23 cellular contexts compared by ENCODE assay signal in the genomic region with DNA sequence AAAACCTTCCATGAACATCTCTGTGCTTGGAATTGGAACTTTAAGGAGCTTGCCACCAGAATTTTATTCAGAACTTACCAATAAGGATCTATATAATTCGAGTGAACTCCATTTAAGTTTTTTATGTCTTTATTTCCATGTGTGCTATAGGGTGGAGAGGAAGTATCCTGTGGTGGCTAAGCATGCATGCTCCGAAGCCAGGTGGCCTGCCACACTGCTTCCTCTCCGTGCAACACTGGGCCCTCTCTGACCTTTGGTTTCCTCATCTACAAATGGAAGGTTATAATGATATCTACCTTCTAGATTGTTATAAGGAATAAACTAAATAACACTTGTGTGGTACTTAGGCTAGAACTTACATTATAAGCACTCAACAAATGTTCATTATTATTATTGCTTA.
A peak's percentile ranks its signal among the peaks of the same experiment; 100 is the strongest.
DNase-seq lines count a peak whose midpoint lies in the region; ATAC-seq, FAIRE-seq and TF ChIP-seq lines count a peak whose summit lies in the region.
"Had no signal": no experiment of that assay in that cellular context is flagged by ENCODE, and none has a peak within 500 bp of the region (broad histone marks: within the 10 kb centered on the region; RNA-seq: fewer than 3 reads in every experiment).

No MANE protein-coding gene starts in this region.

- H3K27me3 ChIP-seq in DND-41 (ENCODE audit: insufficient read depth, low read length, poor library complexity) (no peaks in the 10 kb centered on the region), HL-60 (ENCODE audit: insufficient read depth, poor library complexity, severe bottlenecking) (no peaks in the 10 kb centered on the region), OCI-LY1 (ENCODE audit: insufficient read depth, low read length) (no peaks in the 10 kb centered on the region), endothelial cell of umbilical vein (ENCODE audit: control insufficient read depth in 2 of 2, insufficient read depth in 2 of 2, low read length in 2 of 2) (no peaks in the 10 kb centered on the region)
- H3K27me3 ChIP-seq: ascending aorta, neutrophil, tibial artery had no signal

- no peak for TF ChIP-seq POLR2A in endothelial cell of umbilical vein (IDR thresholded peaks at IDR 0.05; ENCODE audit: low read depth, low read length)

- DNase-seq in DND-41 (peak; percentile 86), HL-60 (ENCODE audit: low read depth in 1 of 2, low spot score in 1 of 2) (peak; percentile 29 to 89), endothelial cell of umbilical vein (ENCODE audit: low read depth, low spot score) (peak; percentile 6), occipital lobe (lab: John Stamatoyannopoulos, UW) (no peak), GM13976 (ENCODE audit: low spot score) (no peak)
- DNase-seq in activated T-cell treated with anti-CD3 and anti-CD28 coated beads, Interleukin-2, amount 50 U/mL, for 1 hour = no peak
- DNase-seq: activated CD4-positive, alpha-beta T cell treated with anti-CD3 and anti-CD28 coated beads for 4 hours; caudate nucleus; CD8-positive, alpha-beta T cell; DMS53; glutamatergic neuron; GM23248; HFFc6; kidney glomerular epithelial cell; NCI-H1436 treated with DMSO at 0.1 percent for 48 hours; NCI-H82; stimulated activated CD4-positive, alpha-beta T cell treated with anti-CD3 and anti-CD28 coated beads, Interleukin-2, amount 100 ng/mL, for 24 hours; stimulated activated naive CD4-positive, alpha-beta T cell; tibial artery had no signal

- no peaks in the 10 kb centered on the region; the same call in 1 of the 2 replicates for H3F3A ChIP-seq in OCI-LY1 (ENCODE audit: insufficient read depth, low read length)

- no peaks in the 10 kb centered on the region for H3K9me2 ChIP-seq in OCI-LY1 (ENCODE audit: low read depth, low read length)

- H3K4me2 ChIP-seq in DND-41 (ENCODE audit: insufficient read depth, low read length) (peak overlapping the region; percentile 57), OCI-LY1 (ENCODE audit: low read length) (peak overlapping the region; percentile 52), endothelial cell of umbilical vein (ENCODE audit: insufficient read depth, low read length) (no peak overlapping the region)

- intact Hi-C loops in endothelial cell of umbilical vein (cut with micrococcal nuclease) = loop anchor here (2.0 kb wide), 1 partner anchor 14 kb away; no protein-coding TSS in a partner anchor

- H4K20me1 ChIP-seq in DND-41 (ENCODE audit: insufficient read depth, low read length) (no peaks in the 10 kb centered on the region), OCI-LY1 (ENCODE audit: insufficient read depth, low read length) (no peaks in the 10 kb centered on the region), endothelial cell of umbilical vein (replicated peaks; ENCODE audit: control insufficient read depth, extremely low read depth, insufficient read depth, low read length) (no peaks in the 10 kb centered on the region)

- BruUV-seq in endothelial cell of umbilical vein (replicated peaks; lab: Mats Ljungman, UMichigan) = no TSS peak

- H2AFZ ChIP-seq in DND-41 (ENCODE audit: low read depth, low read length) (peak overlapping the region; percentile 44; the same call in 1 of the 2 replicates), OCI-LY1 (ENCODE audit: low read length) (peak overlapping the region; percentile 78), endothelial cell of umbilical vein (ENCODE audit: low read depth, low read length) (no peak overlapping the region)
- H2AFZ ChIP-seq: GM23248 had no signal

- dilution Hi-C loops in endothelial cell of umbilical vein (cut with MboI; ENCODE audit: extremely low pct_ligation_motif_present, low sequenced_read_pairs) = no loop called here

- no peak for FAIRE-seq in endothelial cell of umbilical vein (lab: Jason Lieb, UNC)

- H3K36me3 ChIP-seq in DND-41 (ENCODE audit: insufficient read depth, low read length) (no peaks in the 10 kb centered on the region), OCI-LY1 (ENCODE audit: insufficient read depth, low read length) (no peaks in the 10 kb centered on the region), endothelial cell of umbilical vein (ENCODE audit: control insufficient read depth in 2 of 2, extremely low read depth in 1 of 2, insufficient read depth in 2 of 2, low read length in 2 of 2) (no peaks in the 10 kb centered on the region)
- H3K36me3 ChIP-seq: ascending aorta, neutrophil, tibial artery had no signal

- CTCF ChIA-PET in endothelial cell of umbilical vein (lab: Charles Lee) = interaction anchor here (1.0 kb wide), 1 partner anchor 17 kb away, joined by 3 read pairs; no protein-coding TSS in a partner anchor

- H3K79me2 ChIP-seq in DND-41 (ENCODE audit: insufficient read depth, low read length) (peaks cover 79% of the 10 kb centered on the region), OCI-LY1 (ENCODE audit: insufficient read depth, low read length) (no peaks in the 10 kb centered on the region), endothelial cell of umbilical vein (ENCODE audit: control insufficient read depth, insufficient read depth, low read length) (no peaks in the 10 kb centered on the region)

- ATAC-seq in DND-41 (ENCODE audit: insufficient read depth, low read depth) = peak; percentile 79
- no peak for ATAC-seq in HG02981 (IDR thresholded peaks at IDR 0.05; ENCODE audit: unreplicated experiment)
- ATAC-seq: CD8-positive, alpha-beta T cell had no signal

- peaks cover 78% of the 10 kb centered on the region for H3K4me1 ChIP-seq in DND-41 (ENCODE audit: insufficient read depth, low read length)
- H3K4me1 ChIP-seq in OCI-LY1 (ENCODE audit: insufficient read depth, low read length, severe bottlenecking) = peaks cover 37% of the 10 kb centered on the region
- no peaks in the 10 kb centered on the region for H3K4me1 ChIP-seq in endothelial cell of umbilical vein (ENCODE audit: control insufficient read depth, extremely low read depth, insufficient read depth, low read length)
- H3K4me1 ChIP-seq: ascending aorta, tibial artery had no signal

- POLR2A ChIA-PET in endothelial cell of umbilical vein (lab: Charles Lee) = no interaction called here

- H3K27ac ChIP-seq in DND-41 (ENCODE audit: low read length) (peak overlapping the region; percentile 96), HL-60 (replicated peaks) (peak overlapping the region; percentile 89), OCI-LY1 (ENCODE audit: low read depth, low read length, poor library complexity, severe bottlenecking) (peak overlapping the region; percentile 72), endothelial cell of umbilical vein (ENCODE audit: insufficient read depth, low read depth, low read length) (no peak overlapping the region)
- H3K27ac ChIP-seq: ascending aorta, GM23248, neutrophil, tibial artery had no signal

- H3K9me1 ChIP-seq in endothelial cell of umbilical vein (replicated peaks; ENCODE audit: control insufficient read depth, extremely low read depth, insufficient read depth, low read length) = no peaks in the 10 kb centered on the region

- no peak for TF ChIP-seq CTCF in DND-41 (IDR thresholded peaks at IDR 0.05; ENCODE audit: borderline replicate concordance, extremely low read depth, low read length, poor library complexity, severe bottlenecking)
- no peak for TF ChIP-seq CTCF in HL-60 (IDR thresholded peaks at IDR 0.05; ENCODE audit: insufficient read depth, low read length)
- no peak for TF ChIP-seq CTCF in OCI-LY1 (IDR thresholded peaks at IDR 0.05; ENCODE audit: low read length)
- TF ChIP-seq CTCF in endothelial cell of umbilical vein (IDR thresholded peaks at IDR 0.05; ENCODE audit: extremely low read depth in 1 of 2, insufficient read depth in 1 of 2, low read depth in 1 of 2, low read length in 2 of 2) = no peak
- no peak for TF ChIP-seq CTCF in GM13976 (IDR thresholded peaks at IDR 0.05; ENCODE audit: borderline replicate concordance, control extremely low read depth, extremely low read depth, insufficient read depth, missing control alignments)

- no peaks in the 10 kb centered on the region for H3K9me3 ChIP-seq in DND-41 (ENCODE audit: insufficient read depth, low read length, severe bottlenecking)
- peaks cover 9% of the 10 kb centered on the region for H3K9me3 ChIP-seq in OCI-LY1 (ENCODE audit: low read length)
- no peaks in the 10 kb centered on the region for H3K9me3 ChIP-seq in endothelial cell of umbilical vein (replicated peaks; ENCODE audit: control insufficient read depth, insufficient read depth, low read length)
- H3K9me3 ChIP-seq: ascending aorta, neutrophil, tibial artery had no signal

- H3K9ac ChIP-seq in DND-41 (ENCODE audit: low read depth, low read length) (peak overlapping the region; percentile 74), OCI-LY1 (ENCODE audit: low read length) (peak overlapping the region; percentile 42), endothelial cell of umbilical vein (replicated peaks; ENCODE audit: extremely low read depth, insufficient read depth, low read length) (no peak overlapping the region)
- H3K9ac ChIP-seq: GM23248 had no signal

- H3K4me3 ChIP-seq in DND-41 (ENCODE audit: low read depth in 1 of 2, low read length in 2 of 2) (peak overlapping the region; percentile 13 to 42; a peak in 3 of 4 replicates), HL-60 (replicated peaks; ENCODE audit: insufficient read depth, low read length) (no peak overlapping the region), OCI-LY1 (ENCODE audit: low read depth, low read length, poor library complexity, severe bottlenecking) (peak overlapping the region; percentile 8), endothelial cell of umbilical vein (replicated peaks in 1 of 3; ENCODE audit: insufficient read depth in 1 of 3, low read depth in 1 of 3, low read length in 3 of 3) (no peak overlapping the region)
- H3K4me3 ChIP-seq: ascending aorta, GM23248, tibial artery had no signal

- in situ Hi-C loops in GM13976 (cut with MboI; ENCODE audit: low sequenced_read_pairs, unreplicated experiment) = no loop called here

TF ChIP-seq in endothelial cell of umbilical vein, 7 proteins besides CTCF, POLR2A, EP300 and RAD21:
- TF ChIP-seq FOS (IDR thresholded peaks at IDR 0.05; ENCODE audit: borderline replicate concordance, insufficient read depth, low read length) = no peak
- TF ChIP-seq JUN (IDR thresholded peaks at IDR 0.05; ENCODE audit: borderline replicate concordance, insufficient read depth, insufficient read length, low read depth) = no peak
- no peak for TF ChIP-seq POLR2AphosphoS5 (IDR thresholded peaks at IDR 0.05; ENCODE audit: insufficient read depth, low read depth, low read length)
TF ChIP-seq in endothelial cell of umbilical vein: peak in this region for 0.

Comparison
In these comparisons a context has a peak if more than half of its experiments do, and no peak if none do; other contexts are left out.
1. DNase-seq: peak in DND-41 (single experiment), HL-60 (2 of 2) and endothelial cell of umbilical vein (single experiment); none in occipital lobe (single experiment), activated T-cell treated with anti-CD3 and anti-CD28 coated beads, Interleukin-2, amount 50 U/mL, for 1 hour (single experiment) and GM13976 (single experiment).
2. H3K4me3 ChIP-seq: peak in DND-41 (2 of 2) and OCI-LY1 (single experiment); none in HL-60 (single experiment) and endothelial cell of umbilical vein (0 of 3).